21 cellular contexts compared by ENCODE assay signal in genomic region chr9:93637886-93638285, GRCh38.
DNase-seq lines count a peak whose midpoint lies in the region; ATAC-seq, FAIRE-seq and TF ChIP-seq lines count a peak whose summit lies in the region.
"Had no signal": no experiment of that assay in that cellular context is flagged by ENCODE, and none has a peak within 500 bp of the region (broad histone marks: within the 10 kb centered on the region; RNA-seq: fewer than 3 reads in every experiment).

No MANE protein-coding gene starts in this region.

- H3K4me2 ChIP-seq in HepG2 (ENCODE audit: low read depth, low read length) (no peak overlapping the region), K562 (ENCODE audit: insufficient read depth, low read length) (no peak overlapping the region)
- H3K4me2 ChIP-seq: A549; BLaER1 treated with 17β-estradiol and CSF1 and Interleukin-3, amounts not matched to agents 10 nM and 100 nM had no signal

- H2AFZ ChIP-seq in HepG2 (ENCODE audit: low read length) (no peak overlapping the region), K562 (ENCODE audit: low read depth, low read length) (no peak overlapping the region)

- DNase-seq in HepG2 (ENCODE audit: low spot score) (no peak), right lobe of liver (no peak), K562 (ENCODE audit: extremely low read depth in 1 of 4, low spot score in 3 of 4) (no peak)
- DNase-seq in activated naive CD4-positive, alpha-beta T cell treated with anti-CD3 and anti-CD28 coated beads, Interleukin-2, amount 50 U/mL, for 72 hours (ENCODE audit: low spot score in 2 of 2), result no peak
- DNase-seq: AML-193; Caco-2; Calu3; CD4-positive, alpha-beta T cell; CD8-positive, alpha-beta T cell; DMS79 treated with DMSO at 0.1 percent for 48 hours; GF-D8 had no signal

- no peaks in the 10 kb centered on the region for H3K9me1 ChIP-seq in K562 (ENCODE audit: control insufficient read depth, insufficient read depth, low read length)

- in situ Hi-C loops in HepG2 (cut with HindIII; ENCODE audit: extremely low pct_ligation_motif_present, low pct_unique_long_range_greater_than_20kb) (no loop called here), K562 (cut with MboI) (no loop called here)

- no peaks in the 10 kb centered on the region for H3K27me3 ChIP-seq in HepG2 (ENCODE audit: control insufficient read depth in 1 of 2, insufficient read depth in 2 of 2, low read length in 2 of 2)
- H3K27me3 ChIP-seq in right lobe of liver, result no peaks in the 10 kb centered on the region
- H3K27me3 ChIP-seq in K562 (ENCODE audit: control insufficient read depth in 2 of 2, insufficient read depth in 2 of 2, low read length in 2 of 2), result no peaks in the 10 kb centered on the region
- H3K27me3 ChIP-seq: BLaER1 treated with 17β-estradiol and CSF1 and Interleukin-3, amounts not matched to agents 10 nM and 100 nM had no signal

- CTCF ChIA-PET in HepG2 (lab: Yijun Ruan, JAX; ENCODE audit: low intra/inter-chr PET ratio, low total read pairs) (no interaction called here), K562 (lab: Yijun Ruan, JAX; ENCODE audit: low intra/inter-chr PET ratio) (no interaction called here)

- BruUV-seq in HepG2 (replicated peaks; lab: Mats Ljungman, UMichigan) (no TSS peak), K562 (replicated peaks; lab: Mats Ljungman, UMichigan) (no TSS peak)

- intact Hi-C loops in HepG2 (cut with micrococcal nuclease; ENCODE audit: unreplicated experiment), result no loop called here
- intact Hi-C loops in right lobe of liver (cut with DNase I), result no loop called here
- intact Hi-C loops in K562 (cut with micrococcal nuclease), result no loop called here

- FAIRE-seq in HepG2 (lab: Jason Lieb, UNC) (peak; percentile 39), K562 (lab: Jason Lieb, UNC) (peak; percentile 32)
- FAIRE-seq: A549, D721Med, G401.6, GM12891, GM18507 had no signal

- no peak for TF ChIP-seq POLR2A in HepG2 (IDR thresholded peaks at IDR 0.05; ENCODE audit: insufficient read depth in 1 of 2, low read depth in 2 of 2, low read length in 2 of 2)
- no peak for TF ChIP-seq POLR2A in right lobe of liver (IDR thresholded peaks at IDR 0.05)
- TF ChIP-seq POLR2A in K562 (conservative IDR thresholded peaks at IDR 0.05), result no peak

- H3K79me2 ChIP-seq in HepG2 (ENCODE audit: insufficient read depth, low read length), result no peaks in the 10 kb centered on the region
- no peaks in the 10 kb centered on the region for H3K79me2 ChIP-seq in K562 (ENCODE audit: control insufficient read depth, insufficient read depth, low read length)

- H3K4me3 ChIP-seq in HepG2 (replicated peaks in 1 of 3; ENCODE audit: insufficient read depth in 1 of 3, low read depth in 2 of 3, low read length in 3 of 3) (no peak overlapping the region), right lobe of liver (no peak overlapping the region), K562 (no peak overlapping the region)
- H3K4me3 ChIP-seq: A549; BLaER1 treated with 17β-estradiol and CSF1 and Interleukin-3, amounts not matched to agents 10 nM and 100 nM had no signal

- peaks cover 4 to 23% of the 10 kb centered on the region in 2 experiments; a peak in 4 of 5 replicates for H3K36me3 ChIP-seq in HepG2 (replicated peaks in 1 of 2; ENCODE audit: control insufficient read depth in 1 of 2, insufficient read depth in 2 of 2, low read length in 2 of 2)
- peaks cover 0 to 14% (median 6%) of the 10 kb centered on the region in 4 donors for H3K36me3 ChIP-seq in right lobe of liver
- peaks cover 6% of the 10 kb centered on the region; the same call in 2 of the 3 replicates for H3K36me3 ChIP-seq in K562 (ENCODE audit: control insufficient read depth, insufficient read depth, low read length)

- 93% methylated on average over 3 of the region's 3 CpGs for WGBS in HepG2 (ENCODE audit: low lambda C conversion rate)
- WGBS in right lobe of liver (ENCODE audit: insufficient coverage, low coverage, low lambda C conversion rate, missing lambda C conversion rate), result 100% methylated on average over 3 of the region's 3 CpGs
- WGBS in K562 (ENCODE audit: insufficient coverage, low coverage, missing lambda C conversion rate), result 90% methylated on average over 3 of the region's 3 CpGs

- ATAC-seq in HepG2 (no peak), right lobe of liver (no peak), K562 (no peak), GM18498 (IDR thresholded peaks at IDR 0.05; ENCODE audit: unreplicated experiment) (no peak)
- ATAC-seq in activated naive CD4-positive, alpha-beta T cell treated with anti-CD3 and anti-CD28 coated beads, Interleukin-2, amount 50 U/mL, for 72 hours, result no peak
- ATAC-seq: A549; CD8-positive, alpha-beta T cell had no signal

- H3K9ac ChIP-seq in HepG2 (ENCODE audit: insufficient read depth, low read depth, low read length) (no peak overlapping the region), K562 (ENCODE audit: insufficient read depth in 1 of 2, low read depth in 2 of 2, low read length in 2 of 2) (no peak overlapping the region)
- H3K9ac ChIP-seq: BLaER1 treated with 17β-estradiol and CSF1 and Interleukin-3, amounts not matched to agents 10 nM and 100 nM had no signal

- no peak for TF ChIP-seq RAD21 in HepG2 (CRISPR knock-in tag; IDR thresholded peaks at IDR 0.05)
- TF ChIP-seq RAD21 in K562 (CRISPR knock-in tag; conservative IDR thresholded peaks at IDR 0.05 in 1 of 2, IDR thresholded peaks at IDR 0.05 in 1 of 2), result no peak

- TF ChIP-seq EP300 in HepG2 (IDR thresholded peaks at IDR 0.05; ENCODE audit: low read depth in 2 of 2, low read length in 2 of 2) (no peak), HepG2 (CRISPR knock-in tag; IDR thresholded peaks at IDR 0.05; ENCODE audit: borderline replicate concordance) (no peak), K562 (IDR thresholded peaks at IDR 0.05; ENCODE audit: low read length) (no peak)

- H3K27ac ChIP-seq in HepG2 (ENCODE audit: extremely low read length, insufficient read depth, low read length), result no peak overlapping the region
- no peak overlapping the region for H3K27ac ChIP-seq in right lobe of liver
- no peak overlapping the region for H3K27ac ChIP-seq in K562 (ENCODE audit: extremely low read depth, low read depth, low read length)
- H3K27ac ChIP-seq: 22Rv1; A549; BLaER1 treated with 17β-estradiol and CSF1 and Interleukin-3, amounts not matched to agents 10 nM and 100 nM; C4-2B had no signal

- POLR2A ChIA-PET in HepG2 (lab: Yijun Ruan, JAX) (no interaction called here), K562 (lab: Yijun Ruan, JAX) (no interaction called here)

- H3K9me3 ChIP-seq in HepG2 (ENCODE audit: low read length) (peaks cover 7% of the 10 kb centered on the region; the same call in 1 of the 2 replicates), right lobe of liver (peaks cover 0 to 9% (median 0%) of the 10 kb centered on the region in 4 donors), K562 (replicated peaks; ENCODE audit: control insufficient read depth, insufficient read depth, low read depth, low read length) (peaks cover 6% of the 10 kb centered on the region)
- H3K9me3 ChIP-seq: Caco-2 had no signal

- TF ChIP-seq CTCF in HepG2 (CRISPR knock-in tag; IDR thresholded peaks at IDR 0.05) (no peak), right lobe of liver (IDR thresholded peaks at IDR 0.05) (no peak), K562 (IDR thresholded peaks at IDR 0.05 in 2 of 3, conservative IDR thresholded peaks at IDR 0.05 in 1 of 3; ENCODE audit: insufficient read depth in 2 of 3, low read depth in 1 of 3, low read length in 3 of 3) (no peak)

- no peaks in the 10 kb centered on the region for H3K4me1 ChIP-seq in HepG2 (ENCODE audit: insufficient read depth, low read length)
- H3K4me1 ChIP-seq in right lobe of liver, result no peaks in the 10 kb centered on the region
- no peaks in the 10 kb centered on the region for H3K4me1 ChIP-seq in K562 (replicated peaks in 1 of 2; ENCODE audit: control insufficient read depth in 2 of 2, insufficient read depth in 2 of 2, low read length in 2 of 2)
- H3K4me1 ChIP-seq: A549; BLaER1 treated with 17β-estradiol and CSF1 and Interleukin-3, amounts not matched to agents 10 nM and 100 nM; Caco-2 had no signal

- peaks cover 0 to 12% of the 10 kb centered on the region in 2 donors for H3K9me3 Mint-ChIP-seq in activated naive CD4-positive, alpha-beta T cell treated with anti-CD3 and anti-CD28 coated beads, Interleukin-2, amount 50 U/mL, for 72 hours

- peaks cover 29 to 36% of the 10 kb centered on the region in 2 donors for H3K36me3 Mint-ChIP-seq in activated naive CD4-positive, alpha-beta T cell treated with anti-CD3 and anti-CD28 coated beads, Interleukin-2, amount 50 U/mL, for 72 hours

- H4K20me1 ChIP-seq in HepG2 (ENCODE audit: insufficient read depth, low read length) (no peaks in the 10 kb centered on the region), K562 (replicated peaks; ENCODE audit: control insufficient read depth, insufficient read depth, low read length) (no peaks in the 10 kb centered on the region)

- H3K27ac Mint-ChIP-seq in activated naive CD4-positive, alpha-beta T cell treated with anti-CD3 and anti-CD28 coated beads, Interleukin-2, amount 50 U/mL, for 72 hours, result no peak overlapping the region
- H3K27ac Mint-ChIP-seq: B cell; CD4-positive, alpha-beta T cell; CD8-positive, alpha-beta T cell had no signal

TF ChIP-seq in HepG2, 621 proteins besides CTCF, POLR2A, EP300 and RAD21:
- TF ChIP-seq CREB1 (IDR thresholded peaks at IDR 0.05) (no peak), CREB1 (CRISPR knock-in tag; IDR thresholded peaks at IDR 0.05) (no peak)

TF ChIP-seq in K562, 482 proteins besides CTCF, POLR2A, EP300 and RAD21 (continues in another document):
- TF ChIP-seq MXD1 (CRISPR knock-in tag; IDR thresholded peaks at IDR 0.05; ENCODE audit: borderline replicate concordance, poor library complexity, severe bottlenecking), result no peak
- peak in 1 of 2 experiments; percentile 60; a peak in 1 of 3 replicates for TF ChIP-seq CBX3 (IDR thresholded peaks at IDR 0.05; ENCODE audit: borderline replicate concordance in 1 of 2, low read length in 2 of 2)
